Comparison of ENCODE assay signal across 26 cellular contexts in the genomic region with DNA sequence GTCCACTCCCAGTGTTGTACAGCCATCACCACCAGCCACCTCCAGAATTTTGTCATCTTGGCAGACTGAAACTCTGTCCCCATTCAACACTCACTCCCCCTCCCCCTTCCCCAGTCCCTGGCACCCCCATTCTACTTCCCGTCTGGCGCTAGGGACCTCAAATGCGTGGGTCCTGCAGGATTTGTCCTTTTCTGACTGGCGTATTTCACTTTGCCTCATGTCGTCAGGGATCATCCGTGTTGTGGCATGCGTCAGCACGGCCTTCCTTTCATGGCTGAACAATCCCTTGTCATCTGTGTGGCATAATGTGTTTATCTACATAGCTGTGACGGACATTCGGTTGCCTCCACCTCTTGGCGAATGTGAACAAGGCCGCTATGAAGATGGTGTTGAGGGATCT. TPM values are rescaled to one million over a fixed set of nuclear protein-coding genes. Genes with fewer than 3 reads are reported as not detected.
DNase-seq lines count a peak whose midpoint lies in the region; ATAC-seq and TF ChIP-seq lines count a peak whose summit lies in the region.
"Had no signal": no experiment of that assay in that cellular context is flagged by ENCODE, and none has a peak within 500 bp of the region (broad histone marks: within the 10 kb centered on the region; RNA-seq: fewer than 3 reads in every experiment).

No MANE protein-coding gene starts in this region.

- H2AK5ac ChIP-seq in neuronal stem cell (ENCODE audit: low read depth, low read length): no peak overlapping the region

- H3K18ac ChIP-seq in neuronal stem cell (ENCODE audit: low read length): no peak overlapping the region

- H3K27me3 Mint-ChIP-seq in activated CD4-positive, alpha-beta T cell treated with anti-CD3 and anti-CD28 coated beads for 36 hours: no peaks in the 10 kb centered on the region
- no peaks in the 10 kb centered on the region for H3K27me3 Mint-ChIP-seq in CD8-positive, alpha-beta T cell (ENCODE audit: low read depth)
- H3K27me3 Mint-ChIP-seq in effector memory CD8-positive, alpha-beta T cell: no peaks in the 10 kb centered on the region

- H3K9ac ChIP-seq in neuronal stem cell (ENCODE audit: low read depth, low read length, poor library complexity): peak overlapping the region; percentile 74
- H3K9ac ChIP-seq: SK-N-SH had no signal

- no peaks in the 10 kb centered on the region for H3K9me3 Mint-ChIP-seq in activated CD4-positive, alpha-beta T cell treated with anti-CD3 and anti-CD28 coated beads for 36 hours (ENCODE audit: low read depth)
- H3K9me3 Mint-ChIP-seq in CD8-positive, alpha-beta T cell: no peaks in the 10 kb centered on the region
- H3K9me3 Mint-ChIP-seq in effector memory CD8-positive, alpha-beta T cell: no peaks in the 10 kb centered on the region
- H3K9me3 Mint-ChIP-seq: HFFc6 had no signal

- no peak for DNase-seq in activated CD4-positive, alpha-beta T cell treated with anti-CD3 and anti-CD28 coated beads for 36 hours
- DNase-seq in activated CD4-positive, alpha-beta T cell treated with anti-CD3 and anti-CD28 coated beads for 48 hours: no peak
- DNase-seq in CD8-positive, alpha-beta T cell: no peak
- DNase-seq in effector memory CD8-positive, alpha-beta T cell: no peak
- DNase-seq in neuronal stem cell (ENCODE audit: low spot score) (no peak), NCI-H1694 (lab: John Stamatoyannopoulos, UW) (no peak), anterior cingulate cortex (lab: John Stamatoyannopoulos, UW) (no peak)
- DNase-seq: ACHN; DMS79 treated with DMSO at 0.1 percent for 48 hours; H7; HFFc6; KBM-7; MM.1S; NCI-H1092 treated with DMSO at 0.1 percent for 48 hours; NCI-H1436 treated with DMSO at 0.1 percent for 48 hours; NCI-H2029; NCI-H2227 treated with DMSO at 0.1 percent for 48 hours; NCI-H510A treated with DMSO at 0.1 percent for 48 hours; NCI-H774; NK-92 treated with Interleukin-12 subunit alpha and Interleukin-12 subunit beta, amount 100 ng/mL, for 24 hours; SIG-M5; SK-N-SH had no signal

- no peak overlapping the region for H3K4ac ChIP-seq in neuronal stem cell (ENCODE audit: low read length)

- no peak overlapping the region for H2BK120ac ChIP-seq in neuronal stem cell (ENCODE audit: low read depth, low read length)

- no peak overlapping the region for H2AFZ ChIP-seq in neuronal stem cell (ENCODE audit: low read length)

- CTCF ChIA-PET in activated CD4-positive, alpha-beta T cell treated with anti-CD3 and anti-CD28 coated beads for 36 hours (lab: Charles Lee): interaction anchor here (8.9 kb wide), 1 partner anchor 20 kb away, joined by 126 read pairs; a partner anchor contains a TSS
- CTCF ChIA-PET in CD8-positive, alpha-beta T cell (lab: Charles Lee): no interaction called here

- peaks cover 33% of the 10 kb centered on the region for H3K79me1 ChIP-seq in neuronal stem cell (ENCODE audit: low read depth, low read length)

- H3K36me3 ChIP-seq in CD8-positive, alpha-beta T cell (ENCODE audit: insufficient read depth, low read length): peaks cover 1% of the 10 kb centered on the region
- peaks cover 0 to 28% of the 10 kb centered on the region in 2 donors for H3K36me3 ChIP-seq in neuronal stem cell (replicated peaks in 1 of 2; ENCODE audit: control insufficient read depth in 2 of 2, insufficient read depth in 2 of 2, low read length in 2 of 2)

- peak overlapping the region; percentile 12 for H3K27ac Mint-ChIP-seq in activated CD4-positive, alpha-beta T cell treated with anti-CD3 and anti-CD28 coated beads for 36 hours
- peak overlapping the region; percentile 81 for H3K27ac Mint-ChIP-seq in CD8-positive, alpha-beta T cell
- H3K27ac Mint-ChIP-seq in effector memory CD8-positive, alpha-beta T cell: peak overlapping the region; percentile 46 to 84
- H3K27ac Mint-ChIP-seq: HFFc6 had no signal

- no peaks in the 10 kb centered on the region for H3K9me3 ChIP-seq in CD8-positive, alpha-beta T cell (ENCODE audit: low read length)
- H3K9me3 ChIP-seq in neuronal stem cell (replicated peaks in 1 of 2; ENCODE audit: control insufficient read depth in 2 of 2, insufficient read depth in 1 of 2, low read depth in 1 of 2, low read length in 2 of 2): peaks cover 0 to 2% of the 10 kb centered on the region in 2 donors
- H3K9me3 ChIP-seq: BLaER1 treated with 17β-estradiol and CSF1 and Interleukin-3, amounts not matched to agents 10 nM and 100 nM; SK-N-SH had no signal

- H3K14ac ChIP-seq in neuronal stem cell (ENCODE audit: low read length): no peak overlapping the region

- H3K27ac ChIP-seq in CD8-positive, alpha-beta T cell (ENCODE audit: low read depth, low read length): no peak overlapping the region
- no peak overlapping the region for H3K27ac ChIP-seq in neuronal stem cell (replicated peaks; ENCODE audit: low read length)
- H3K27ac ChIP-seq: 22Rv1; BLaER1 treated with 17β-estradiol and CSF1 and Interleukin-3, amounts not matched to agents 10 nM and 100 nM had no signal

- H2BK5ac ChIP-seq in neuronal stem cell (ENCODE audit: low read length): no peak overlapping the region

- no peak overlapping the region for H2BK12ac ChIP-seq in neuronal stem cell (ENCODE audit: low read length)

- H3K23ac ChIP-seq in neuronal stem cell (ENCODE audit: low read depth, low read length, poor library complexity): no peak overlapping the region

- POLR2A ChIA-PET in activated CD4-positive, alpha-beta T cell treated with anti-CD3 and anti-CD28 coated beads for 36 hours (lab: Charles Lee): no interaction called here
- POLR2A ChIA-PET in CD8-positive, alpha-beta T cell (lab: Charles Lee): no interaction called here

- intact Hi-C loops in activated CD4-positive, alpha-beta T cell treated with anti-CD3 and anti-CD28 coated beads for 36 hours (cut with DNase I, micrococcal nuclease): loop anchor here in 1 of 2 experiments (10.0 kb wide), 1 partner anchor 134 kb away; no protein-coding TSS in a partner anchor
- intact Hi-C loops in CD8-positive, alpha-beta T cell (cut with DNase I, micrococcal nuclease): no loop called here

- no peak overlapping the region for H3K4me3 ChIP-seq in CD8-positive, alpha-beta T cell (ENCODE audit: low read depth, low read length)
- no peak overlapping the region for H3K4me3 ChIP-seq in neuronal stem cell (ENCODE audit: low read length in 2 of 2)
- H3K4me3 ChIP-seq: BLaER1 treated with 17β-estradiol and CSF1 and Interleukin-3, amounts not matched to agents 10 nM and 100 nM had no signal

- no peak overlapping the region for H2BK15ac ChIP-seq in neuronal stem cell (ENCODE audit: low read length)

- no CpG with 5 or more reads among the region's 12 CpGs for WGBS in neuronal stem cell (ENCODE audit: extremely low coverage in 2 of 2, insufficient read length in 2 of 2, insufficient replicate concordance in 1 of 2), 2 donors

- no peaks in the 10 kb centered on the region for H3K27me3 ChIP-seq in CD8-positive, alpha-beta T cell (ENCODE audit: insufficient read depth, low read length)
- no peaks in the 10 kb centered on the region for H3K27me3 ChIP-seq in neuronal stem cell (ENCODE audit: control insufficient read depth in 3 of 3, insufficient read depth in 3 of 3, low read depth in 1 of 3, low read length in 3 of 3)

- no peak for TF ChIP-seq CTCF in CD8-positive, alpha-beta T cell (IDR thresholded peaks at IDR 0.05)

- no peak for ATAC-seq in activated CD4-positive, alpha-beta T cell treated with anti-CD3 and anti-CD28 coated beads for 36 hours
- no peak for ATAC-seq in CD8-positive, alpha-beta T cell
- no peak for ATAC-seq in effector memory CD8-positive, alpha-beta T cell (replicated peaks)
- ATAC-seq in GM21381 (IDR thresholded peaks at IDR 0.05; ENCODE audit: unreplicated experiment): no peak
- ATAC-seq: Panc1 had no signal

- H3K4me2 ChIP-seq in neuronal stem cell (ENCODE audit: insufficient read depth, low read length, poor library complexity, severe bottlenecking): no peak overlapping the region
- H3K4me2 ChIP-seq: SK-N-SH had no signal

- peaks cover 4% of the 10 kb centered on the region for H3K36me3 Mint-ChIP-seq in activated CD4-positive, alpha-beta T cell treated with anti-CD3 and anti-CD28 coated beads for 36 hours (ENCODE audit: low read depth)
- peaks cover 48% of the 10 kb centered on the region for H3K36me3 Mint-ChIP-seq in CD8-positive, alpha-beta T cell
- H3K36me3 Mint-ChIP-seq in effector memory CD8-positive, alpha-beta T cell (ENCODE audit: insufficient read depth): peaks cover 38% of the 10 kb centered on the region

- peaks cover 60% of the 10 kb centered on the region for H3K4me1 Mint-ChIP-seq in activated CD4-positive, alpha-beta T cell treated with anti-CD3 and anti-CD28 coated beads for 36 hours
- peaks cover 60% of the 10 kb centered on the region for H3K4me1 Mint-ChIP-seq in CD8-positive, alpha-beta T cell (ENCODE audit: low read depth)
- H3K4me1 Mint-ChIP-seq in effector memory CD8-positive, alpha-beta T cell (ENCODE audit: low read depth in 2 of 2): peaks cover 47 to 53% of the 10 kb centered on the region in 2 donors

- H4K91ac ChIP-seq in neuronal stem cell (ENCODE audit: low read depth, low read length, poor library complexity): no peak overlapping the region

- H3K4me1 ChIP-seq in CD8-positive, alpha-beta T cell (ENCODE audit: insufficient read depth, low read length): peaks cover 58% of the 10 kb centered on the region
- peaks cover 11 to 14% of the 10 kb centered on the region in 2 donors for H3K4me1 ChIP-seq in neuronal stem cell (ENCODE audit: control insufficient read depth in 2 of 2, insufficient read depth in 1 of 2, low read depth in 1 of 2, low read length in 2 of 2)

- no peak overlapping the region for H4K8ac ChIP-seq in neuronal stem cell (ENCODE audit: low read depth, low read length)

- H3K4me3 Mint-ChIP-seq in activated CD4-positive, alpha-beta T cell treated with anti-CD3 and anti-CD28 coated beads for 36 hours: no peak overlapping the region
- no peak overlapping the region for H3K4me3 Mint-ChIP-seq in CD8-positive, alpha-beta T cell
- H3K4me3 Mint-ChIP-seq in effector memory CD8-positive, alpha-beta T cell: peak overlapping the region in 1 of 2 donors; percentile 12
- H3K4me3 Mint-ChIP-seq: HFFc6 had no signal

RNA-seq across cellular contexts. Expression of a gene that starts 5.5 kb away (rescaled TPM):
- total RNA-seq in activated CD4-positive, alpha-beta T cell treated with anti-CD3 and anti-CD28 coated beads for 36 hours: 10 to 100 TPM in 1 of 2 experiments, 1 to 10 TPM in 1; 9.0 to 10.6 TPM
- 10 to 100 TPM; 41.9 to 45.4 TPM for total RNA-seq in CD8-positive, alpha-beta T cell
- 9.9 TPM for polyA plus RNA-seq in neuronal stem cell (2013, experiment 1 of 2)
- polyA plus RNA-seq in neuronal stem cell (2013, experiment 2 of 2): 9.9 TPM

RNA-seq across cellular contexts. Expression of a gene that starts 19.2 kb away (rescaled TPM):
- total RNA-seq in activated CD4-positive, alpha-beta T cell treated with anti-CD3 and anti-CD28 coated beads for 36 hours: 10 to 100 TPM; 81.0 to 93.0 TPM
- total RNA-seq in CD8-positive, alpha-beta T cell: 10 to 100 TPM; 61.1 to 61.5 TPM
- polyA plus RNA-seq in neuronal stem cell (2013, experiment 1 of 2): 10.3 TPM
- polyA plus RNA-seq in neuronal stem cell (2013, experiment 2 of 2): 9.4 TPM

Comparison
In these comparisons a context has a peak if more than half of its experiments do, and no peak if none do; other contexts are left out.
1. H3K27ac Mint-ChIP-seq: peak in every context shown above with its lines; median percentile 81 in CD8-positive, alpha-beta T cell; 65 in effector memory CD8-positive, alpha-beta T cell; 12 in activated CD4-positive, alpha-beta T cell treated with anti-CD3 and anti-CD28 coated beads for 36 hours.